Comparison of ENCODE assay signal across 8 cellular contexts in genomic region chrX:54807524-54808108, GRCh38. TPM values are rescaled to one million over a fixed set of nuclear protein-coding genes. Genes with fewer than 3 reads are reported as not detected.
A peak's percentile ranks its signal among the peaks of the same experiment; 100 is the strongest.
DNase-seq lines count a peak whose midpoint lies in the region; ATAC-seq and TF ChIP-seq lines count a peak whose summit lies in the region.

A gene with protein sequence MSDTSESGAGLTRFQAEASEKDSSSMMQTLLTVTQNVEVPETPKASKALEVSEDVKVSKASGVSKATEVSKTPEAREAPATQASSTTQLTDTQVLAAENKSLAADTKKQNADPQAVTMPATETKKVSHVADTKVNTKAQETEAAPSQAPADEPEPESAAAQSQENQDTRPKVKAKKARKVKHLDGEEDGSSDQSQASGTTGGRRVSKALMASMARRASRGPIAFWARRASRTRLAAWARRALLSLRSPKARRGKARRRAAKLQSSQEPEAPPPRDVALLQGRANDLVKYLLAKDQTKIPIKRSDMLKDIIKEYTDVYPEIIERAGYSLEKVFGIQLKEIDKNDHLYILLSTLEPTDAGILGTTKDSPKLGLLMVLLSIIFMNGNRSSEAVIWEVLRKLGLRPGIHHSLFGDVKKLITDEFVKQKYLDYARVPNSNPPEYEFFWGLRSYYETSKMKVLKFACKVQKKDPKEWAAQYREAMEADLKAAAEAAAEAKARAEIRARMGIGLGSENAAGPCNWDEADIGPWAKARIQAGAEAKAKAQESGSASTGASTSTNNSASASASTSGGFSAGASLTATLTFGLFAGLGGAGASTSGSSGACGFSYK (plus strand): TSS chrX:54807745. CDS start chrX:54809332, 1,587 bp downstream.

- H3K27ac ChIP-seq in CD4-positive, CD25-positive, alpha-beta regulatory T cell (ENCODE audit: insufficient read depth, low read length, poor library complexity, severe bottlenecking), result peak within 1 kb of the TSS; percentile 78
- peak within 1 kb of the TSS; percentile 71 for H3K27ac ChIP-seq in lower lobe of right lung

- no peaks in the 10 kb centered on the region for H3K27me3 ChIP-seq in CD4-positive, CD25-positive, alpha-beta regulatory T cell (ENCODE audit: control insufficient read depth, insufficient read depth, low read length)
- H3K27me3 ChIP-seq in endocrine pancreas (ENCODE audit: control insufficient read depth, insufficient read depth, low read length) (no peaks in the 10 kb centered on the region), lower lobe of right lung (ENCODE audit: low read depth) (no peaks in the 10 kb centered on the region)

- peaks cover 3 to 24% (median 13%) of the 10 kb centered on the region in 4 donors for H3K4me1 Mint-ChIP-seq in CD4-positive, CD25-positive, alpha-beta regulatory T cell
- H3K4me1 Mint-ChIP-seq in activated CD8-positive, alpha-beta T cell treated with anti-CD3 and anti-CD28 coated beads for 36 hours (ENCODE audit: low read depth), result peaks cover 9% of the 10 kb centered on the region

- peaks cover 8% of the 10 kb centered on the region for H3K27me3 Mint-ChIP-seq in CD4-positive, CD25-positive, alpha-beta regulatory T cell
- no peaks in the 10 kb centered on the region for H3K27me3 Mint-ChIP-seq in activated CD8-positive, alpha-beta T cell treated with anti-CD3 and anti-CD28 coated beads for 36 hours

- POLR2A ChIA-PET in activated CD8-positive, alpha-beta T cell treated with anti-CD3 and anti-CD28 coated beads for 36 hours (lab: Charles Lee), result interaction anchor here (1.0 to 2.0 kb wide), 2 partner anchors 9 to 168 kb away, joined by 3 to 11 read pairs; no protein-coding TSS in a partner anchor

- TF ChIP-seq CTCF in activated CD8-positive, alpha-beta T cell treated with anti-CD3 and anti-CD28 coated beads for 36 hours (IDR thresholded peaks at IDR 0.05), result no peak
- TF ChIP-seq CTCF in lower lobe of right lung (IDR thresholded peaks at IDR 0.05), result no peak

- peak within 1 kb of the TSS; percentile 95 to 97 (median 95) for H3K4me3 Mint-ChIP-seq in CD4-positive, CD25-positive, alpha-beta regulatory T cell
- peak within 1 kb of the TSS; percentile 89 for H3K4me3 Mint-ChIP-seq in activated CD8-positive, alpha-beta T cell treated with anti-CD3 and anti-CD28 coated beads for 36 hours

- peak; percentile 44 to 51 (median 49) for DNase-seq in CD4-positive, CD25-positive, alpha-beta regulatory T cell
- peak; percentile 20 for DNase-seq in M059J (ENCODE audit: low read depth)
- peak; percentile 40 for DNase-seq in activated CD8-positive, alpha-beta T cell treated with anti-CD3 and anti-CD28 coated beads for 36 hours
- DNase-seq in lower lobe of right lung, result no peak
- DNase-seq in stimulated activated CD8-positive, alpha-beta memory T cell treated with anti-CD3 and anti-CD28 coated beads, Interleukin-4, amount 100 ng/mL, for 48 hours, result peak; percentile 27
- DNase-seq in NCI-H2081 treated with DMSO at 0.1 percent for 48 hours (lab: John Stamatoyannopoulos, UW), result no peak

- peak; percentile 62 to 65 for ATAC-seq in CD4-positive, CD25-positive, alpha-beta regulatory T cell (ENCODE audit: low read depth in 2 of 2)
- ATAC-seq in activated CD8-positive, alpha-beta T cell treated with anti-CD3 and anti-CD28 coated beads for 36 hours, result peak; percentile 29
- ATAC-seq in lower lobe of right lung (peak; percentile 60 to 66), HG02678 (IDR thresholded peaks at IDR 0.05; ENCODE audit: unreplicated experiment) (no peak)

- no peaks in the 10 kb centered on the region for H3K9me3 Mint-ChIP-seq in CD4-positive, CD25-positive, alpha-beta regulatory T cell
- no peaks in the 10 kb centered on the region for H3K9me3 Mint-ChIP-seq in activated CD8-positive, alpha-beta T cell treated with anti-CD3 and anti-CD28 coated beads for 36 hours

- CTCF ChIA-PET in activated CD8-positive, alpha-beta T cell treated with anti-CD3 and anti-CD28 coated beads for 36 hours (lab: Charles Lee), result interaction anchor here (1.3 kb wide), 1 partner anchor 168 kb away, joined by 3 read pairs; no protein-coding TSS in a partner anchor

- H3K4me3 ChIP-seq in CD4-positive, CD25-positive, alpha-beta regulatory T cell (ENCODE audit: low read depth, low read length), result peak within 1 kb of the TSS; percentile 79
- peak within 1 kb of the TSS; percentile 80 for H3K4me3 ChIP-seq in endocrine pancreas (ENCODE audit: control insufficient read depth, insufficient read depth, low read length)
- H3K4me3 ChIP-seq in lower lobe of right lung, result peak within 1 kb of the TSS; percentile 64

- peak within 1 kb of the TSS; percentile 95 to 97 (median 96) for H3K27ac Mint-ChIP-seq in CD4-positive, CD25-positive, alpha-beta regulatory T cell
- peak within 1 kb of the TSS; percentile 94 for H3K27ac Mint-ChIP-seq in activated CD8-positive, alpha-beta T cell treated with anti-CD3 and anti-CD28 coated beads for 36 hours

- H3K36me3 Mint-ChIP-seq in CD4-positive, CD25-positive, alpha-beta regulatory T cell, result no peaks in the 10 kb centered on the region
- H3K36me3 Mint-ChIP-seq in activated CD8-positive, alpha-beta T cell treated with anti-CD3 and anti-CD28 coated beads for 36 hours (ENCODE audit: low read depth), result peaks cover 6% of the 10 kb centered on the region

- intact Hi-C loops in activated CD8-positive, alpha-beta T cell treated with anti-CD3 and anti-CD28 coated beads for 36 hours (cut with micrococcal nuclease), result no loop called here
- intact Hi-C loops in lower lobe of right lung (cut with DNase I), result no loop called here

- H3K36me3 ChIP-seq in CD4-positive, CD25-positive, alpha-beta regulatory T cell (ENCODE audit: control insufficient read depth, insufficient read depth, low read length), result peaks cover 21% of the 10 kb centered on the region
- H3K36me3 ChIP-seq in endocrine pancreas (ENCODE audit: control insufficient read depth, insufficient read depth, low read length) (no peaks in the 10 kb centered on the region), lower lobe of right lung (peaks cover 28% of the 10 kb centered on the region)

- peak within 1 kb of the TSS; percentile 57 for H3K9ac ChIP-seq in endocrine pancreas (ENCODE audit: control insufficient read depth, insufficient read depth, low read length)

- H3K4me1 ChIP-seq in CD4-positive, CD25-positive, alpha-beta regulatory T cell (ENCODE audit: control insufficient read depth, insufficient read depth, low read length, poor library complexity, severe bottlenecking), result peaks cover 17% of the 10 kb centered on the region
- no peaks in the 10 kb centered on the region for H3K4me1 ChIP-seq in endocrine pancreas (ENCODE audit: control insufficient read depth, insufficient read depth, low read length)
- peaks cover 10% of the 10 kb centered on the region for H3K4me1 ChIP-seq in lower lobe of right lung

- H3K9me3 ChIP-seq in CD4-positive, CD25-positive, alpha-beta regulatory T cell (ENCODE audit: control insufficient read depth in 2 of 2, low read length in 2 of 2), result no peaks in the 10 kb centered on the region
- H3K9me3 ChIP-seq in endocrine pancreas (ENCODE audit: control insufficient read depth, low read length) (no peaks in the 10 kb centered on the region), lower lobe of right lung (no peaks in the 10 kb centered on the region)

RNA-seq across cellular contexts. Expression of the gene that starts here (rescaled TPM):
- total RNA-seq in CD4-positive, CD25-positive, alpha-beta regulatory T cell, result 61.0 TPM
- 100 to 1,000 TPM in 3 of 4 donors, 10 to 100 TPM in 1; 97.5 to 116 (median 109) TPM for polyA plus RNA-seq in CD4-positive, CD25-positive, alpha-beta regulatory T cell
- total RNA-seq in M059J (2014; rRNA removed; shearing (Covaris generic)), result 203 and 313 TPM in 2 replicates
- 10 to 100 TPM; 33.9 to 36.0 TPM for total RNA-seq in activated CD8-positive, alpha-beta T cell treated with anti-CD3 and anti-CD28 coated beads for 36 hours
- total RNA-seq in lower lobe of right lung, result 88.3 TPM

Comparison
In these comparisons a context has a peak if more than half of its experiments do, and no peak if none do; other contexts are left out.
1. DNase-seq: peak in CD4-positive, CD25-positive, alpha-beta regulatory T cell (3 of 3), M059J (single experiment), activated CD8-positive, alpha-beta T cell treated with anti-CD3 and anti-CD28 coated beads for 36 hours (single experiment) and stimulated activated CD8-positive, alpha-beta memory T cell treated with anti-CD3 and anti-CD28 coated beads, Interleukin-4, amount 100 ng/mL, for 48 hours (single experiment); none in lower lobe of right lung (single experiment) and NCI-H2081 treated with DMSO at 0.1 percent for 48 hours (single experiment).
2. Peak in every context shown above with its lines, with median percentiles within 50 percentile points of each other: H3K4me3 ChIP-seq.